In genomic region chr2:127387655-127388422, GRCh38 we compare ENCODE assay signal across 8 cellular contexts. TPM values are rescaled to one million over a fixed set of nuclear protein-coding genes. Genes with fewer than 3 reads are reported as not detected.
DNase-seq lines count a peak whose midpoint lies in the region; ATAC-seq, FAIRE-seq and TF ChIP-seq lines count a peak whose summit lies in the region.

A gene with protein sequence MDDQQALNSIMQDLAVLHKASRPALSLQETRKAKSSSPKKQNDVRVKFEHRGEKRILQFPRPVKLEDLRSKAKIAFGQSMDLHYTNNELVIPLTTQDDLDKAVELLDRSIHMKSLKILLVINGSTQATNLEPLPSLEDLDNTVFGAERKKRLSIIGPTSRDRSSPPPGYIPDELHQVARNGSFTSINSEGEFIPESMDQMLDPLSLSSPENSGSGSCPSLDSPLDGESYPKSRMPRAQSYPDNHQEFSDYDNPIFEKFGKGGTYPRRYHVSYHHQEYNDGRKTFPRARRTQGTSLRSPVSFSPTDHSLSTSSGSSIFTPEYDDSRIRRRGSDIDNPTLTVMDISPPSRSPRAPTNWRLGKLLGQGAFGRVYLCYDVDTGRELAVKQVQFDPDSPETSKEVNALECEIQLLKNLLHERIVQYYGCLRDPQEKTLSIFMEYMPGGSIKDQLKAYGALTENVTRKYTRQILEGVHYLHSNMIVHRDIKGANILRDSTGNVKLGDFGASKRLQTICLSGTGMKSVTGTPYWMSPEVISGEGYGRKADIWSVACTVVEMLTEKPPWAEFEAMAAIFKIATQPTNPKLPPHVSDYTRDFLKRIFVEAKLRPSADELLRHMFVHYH (minus strand): TSS chr2:127387975. CDS start chr2:127343129, 44,846 bp downstream.

- H3K27me3 ChIP-seq in aorta (ENCODE audit: control insufficient read depth in 1 of 2, insufficient read depth in 2 of 2, low read length in 1 of 2): no peaks in the 10 kb centered on the region

- TF ChIP-seq CTCF in astrocyte of the cerebellum (IDR thresholded peaks at IDR 0.05; ENCODE audit: low read depth, low read length, missing control alignments): no peak

- peak within 1 kb of the TSS; percentile 77 to 100 for H3K27ac ChIP-seq in aorta (ENCODE audit: low read depth in 1 of 2, low read length in 2 of 2)

- H3K4me1 ChIP-seq in aorta (ENCODE audit: control insufficient read depth in 1 of 2, insufficient read depth in 2 of 2, low read length in 2 of 2): peaks cover 3 to 5% of the 10 kb centered on the region in 2 donors

- WGBS in aorta, 2 donors: 0% methylated on average over 35 to 100 of the region's 100 CpGs

- no peaks in the 10 kb centered on the region for H3K9me3 ChIP-seq in aorta (ENCODE audit: control insufficient read depth, low read length)

- peak; percentile 92 for DNase-seq in GM18507 (ENCODE audit: extremely low spot score, insufficient read length, low read depth)
- DNase-seq in NCI-H2029 (lab: John Stamatoyannopoulos, UW): peak; percentile 85
- peak; percentile 97 for DNase-seq in T-helper 9 cell
- peak; percentile 64 for DNase-seq in astrocyte of the cerebellum (ENCODE audit: low read depth)
- peak; percentile 98 for DNase-seq in hepatic stellate cell (ENCODE audit: low spot score)
- no peak for DNase-seq in renal cortical epithelial cell (ENCODE audit: low read depth)
- DNase-seq in aorta: peak; percentile 95 to 97

- H3K36me3 ChIP-seq in aorta (ENCODE audit: control insufficient read depth in 1 of 2, insufficient read depth in 2 of 2, low read length in 1 of 2): no peaks in the 10 kb centered on the region

- peak; percentile 69 for ATAC-seq in HG02943 (IDR thresholded peaks at IDR 0.05; ENCODE audit: low read depth, unreplicated experiment)
- ATAC-seq in aorta (ENCODE audit: low FRiP score): peak; percentile 97

- intact Hi-C loops in aorta (cut with DNase I): loop anchor here in 1 of 2 donors (2.0 kb wide), 1 partner anchor 19 kb away; no protein-coding TSS in a partner anchor

- FAIRE-seq in GM18507 (lab: Jason Lieb, UNC): peak; percentile 86

- in situ Hi-C loops in astrocyte of the cerebellum (cut with HindIII; ENCODE audit: low sequenced_read_pairs): no loop called here

- H3K4me3 ChIP-seq in astrocyte of the cerebellum (ENCODE audit: low read depth, low read length) (peak within 1 kb of the TSS; percentile 79), aorta (ENCODE audit: low read length in 2 of 2) (peak within 1 kb of the TSS; percentile 76 to 93)

RNA-seq across cellular contexts. Expression of the gene that starts here (rescaled TPM):
- total RNA-seq in renal cortical epithelial cell (29.7 and 49.2 TPM in 2 replicates), aorta (10 to 100 TPM; 67.6 to 79.3 TPM)
- polyA plus RNA-seq in aorta: 10 to 100 TPM in 1 of 2 donors, 1 to 10 TPM in 1; 6.6 to 13.5 TPM
